ENCODE assay signal across 1 cellular context in the genomic region with DNA sequence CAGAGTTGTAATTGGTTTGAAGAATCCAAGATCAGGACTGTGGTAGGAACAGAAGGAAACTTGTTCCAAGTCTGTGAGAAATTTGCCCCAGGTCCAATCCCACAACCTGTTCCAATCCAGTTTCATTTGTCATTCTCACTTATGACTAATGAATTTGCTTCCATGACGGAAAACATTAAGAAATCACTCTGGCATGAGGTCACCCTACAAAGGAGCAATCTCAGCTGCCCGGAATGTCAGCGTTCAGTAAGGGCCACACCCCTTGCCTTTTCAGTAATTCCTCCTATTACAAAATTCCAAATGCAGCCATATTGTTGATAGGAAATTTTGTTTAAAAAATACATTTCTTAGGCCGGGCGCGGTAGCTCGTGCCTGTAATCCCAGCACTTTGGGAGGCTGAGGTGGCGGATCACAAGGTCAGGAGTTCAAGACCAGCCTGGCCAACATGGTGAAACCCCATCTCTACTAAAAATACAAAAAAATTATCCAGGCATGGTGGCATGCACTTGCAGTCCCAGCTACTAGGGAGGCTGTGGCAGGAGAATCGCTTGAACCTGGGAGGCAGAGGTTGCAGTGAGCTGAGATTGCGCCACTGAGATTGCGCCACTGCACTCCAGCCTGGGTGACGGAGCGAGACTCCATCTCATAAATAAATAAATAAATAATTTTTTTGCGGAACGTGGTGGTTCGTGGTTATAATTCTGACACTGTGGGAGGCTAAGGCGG.
A peak's percentile ranks its signal among the peaks of the same experiment; 100 is the strongest.
TF ChIP-seq lines count a peak whose summit lies in the region.
"Not testable (repeated sequence)": the region's sequence is repeated elsewhere in the genome, so short reads cannot be mapped to it uniquely, and the experiment has no call there.

No MANE protein-coding gene starts in this region.

TF ChIP-seq in K562, 482 proteins besides CTCF, POLR2A, EP300 and RAD21:
- peak; percentile 4 for TF ChIP-seq MEIS2 (IDR thresholded peaks at IDR 0.05; ENCODE audit: partially characterized antibody)
- peak; percentile 35; the same call in 1 of the 2 replicates for TF ChIP-seq CREM (IDR thresholded peaks at IDR 0.05; ENCODE audit: low read depth)
- peak; percentile 53; the same call in 1 of the 2 replicates for TF ChIP-seq CREB1 (IDR thresholded peaks at IDR 0.05)
- TF ChIP-seq CREB1 (CRISPR knock-in tag; IDR thresholded peaks at IDR 0.05), result peak; percentile 65
- peak; percentile 53 to 83 for TF ChIP-seq KDM1A (IDR thresholded peaks at IDR 0.05)
- TF ChIP-seq CEBPB (tag; IDR thresholded peaks at IDR 0.05), result peak; percentile 82
- TF ChIP-seq, protein P1, sequence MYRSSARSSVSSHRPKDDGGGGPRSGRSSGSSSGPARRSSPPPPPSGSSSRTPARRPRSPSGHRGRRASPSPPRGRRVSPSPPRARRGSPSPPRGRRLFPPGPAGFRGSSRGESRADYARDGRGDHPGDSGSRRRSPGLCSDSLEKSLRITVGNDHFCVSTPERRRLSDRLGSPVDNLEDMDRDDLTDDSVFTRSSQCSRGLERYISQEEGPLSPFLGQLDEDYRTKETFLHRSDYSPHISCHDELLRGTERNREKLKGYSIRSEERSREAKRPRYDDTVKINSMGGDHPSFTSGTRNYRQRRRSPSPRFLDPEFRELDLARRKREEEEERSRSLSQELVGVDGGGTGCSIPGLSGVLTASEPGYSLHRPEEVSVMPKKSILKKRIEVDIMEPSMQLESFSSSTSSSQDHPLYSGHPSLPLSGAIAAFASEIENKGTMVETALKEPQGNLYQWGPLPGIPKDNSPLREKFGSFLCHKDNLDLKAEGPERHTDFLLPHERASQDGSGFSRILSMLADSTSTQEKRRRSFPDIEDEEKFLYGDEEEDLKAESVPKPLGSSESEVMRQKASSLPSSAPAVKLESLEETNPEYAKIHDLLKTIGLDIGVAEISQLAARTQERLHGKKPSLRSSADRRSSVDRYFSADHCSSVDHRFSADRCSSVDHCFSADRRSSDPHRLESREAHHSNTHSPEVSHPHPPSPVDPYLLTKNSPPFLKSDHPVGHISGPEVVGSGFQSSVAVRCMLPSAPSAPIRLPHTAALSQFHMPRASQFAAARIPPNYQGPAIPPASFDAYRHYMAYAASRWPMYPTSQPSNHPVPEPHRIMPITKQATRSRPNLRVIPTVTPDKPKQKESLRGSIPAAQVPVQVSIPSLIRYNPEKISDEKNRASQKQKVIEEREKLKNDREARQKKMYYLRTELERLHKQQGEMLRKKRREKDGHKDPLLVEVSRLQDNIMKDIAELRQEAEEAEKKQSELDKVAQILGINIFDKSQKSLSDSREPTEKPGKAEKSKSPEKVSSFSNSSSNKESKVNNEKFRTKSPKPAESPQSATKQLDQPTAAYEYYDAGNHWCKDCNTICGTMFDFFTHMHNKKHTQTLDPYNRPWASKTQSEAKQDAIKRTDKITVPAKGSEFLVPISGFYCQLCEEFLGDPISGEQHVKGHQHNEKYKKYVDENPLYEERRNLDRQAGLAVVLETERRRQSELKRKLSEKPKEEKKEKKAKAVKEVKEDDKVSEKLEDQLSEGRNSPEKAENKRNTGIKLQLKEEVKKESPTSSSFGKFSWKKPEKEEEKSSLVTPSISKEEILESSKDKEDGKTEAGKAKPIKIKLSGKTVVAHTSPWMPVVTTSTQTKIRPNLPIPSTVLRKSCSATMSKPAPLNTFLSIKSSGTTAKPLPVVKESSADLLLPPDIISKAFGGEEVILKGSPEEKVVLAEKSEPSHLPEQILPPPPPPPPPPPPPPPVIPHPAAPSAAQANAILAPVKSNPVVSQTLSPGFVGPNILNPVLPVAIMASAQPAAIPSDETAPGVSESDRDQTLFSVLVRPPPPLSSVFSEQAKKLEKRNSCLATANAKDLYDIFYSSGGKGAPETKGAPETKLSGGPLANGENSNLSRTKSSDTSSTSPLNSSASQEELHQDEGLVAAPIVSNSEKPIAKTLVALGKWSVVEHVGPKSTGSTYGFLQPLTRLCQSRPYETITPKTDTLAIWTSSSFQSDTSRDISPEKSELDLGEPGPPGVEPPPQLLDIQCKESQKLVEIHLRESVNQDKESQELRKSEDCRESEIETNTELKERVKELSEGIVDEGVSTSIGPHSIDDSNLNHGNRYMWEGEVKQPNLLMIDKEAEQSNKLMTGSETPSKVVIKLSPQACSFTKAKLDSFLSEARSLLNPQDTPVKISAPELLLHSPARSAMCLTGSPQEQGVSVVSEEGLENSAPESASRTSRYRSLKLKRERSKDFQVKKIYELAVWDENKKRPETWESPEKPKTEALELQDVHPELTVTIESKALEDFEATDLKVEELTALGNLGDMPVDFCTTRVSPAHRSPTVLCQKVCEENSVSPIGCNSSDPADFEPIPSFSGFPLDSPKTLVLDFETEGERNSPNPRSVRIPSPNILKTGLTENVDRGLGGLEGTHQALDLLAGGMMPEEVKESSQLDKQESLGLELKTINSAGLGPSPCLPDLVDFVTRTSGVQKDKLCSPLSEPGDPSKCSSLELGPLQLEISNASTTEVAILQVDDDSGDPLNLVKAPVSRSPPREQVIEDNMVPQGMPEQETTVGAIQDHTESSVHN (IDR thresholded peaks at IDR 0.05; ENCODE audit: borderline replicate concordance in 1 of 2, low read depth in 1 of 2), result 0 out of 4 replicates have a peak, but pooled peaks of 1 of the 2 experiments have one; percentile 37
- TF ChIP-seq, protein P2, sequence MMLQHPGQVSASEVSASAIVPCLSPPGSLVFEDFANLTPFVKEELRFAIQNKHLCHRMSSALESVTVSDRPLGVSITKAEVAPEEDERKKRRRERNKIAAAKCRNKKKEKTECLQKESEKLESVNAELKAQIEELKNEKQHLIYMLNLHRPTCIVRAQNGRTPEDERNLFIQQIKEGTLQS (IDR thresholded peaks at IDR 0.05), result peak; percentile 88
- TF ChIP-seq, protein P2 (CRISPR knock-in tag; conservative IDR thresholded peaks at IDR 0.05), result not testable (repeated sequence)
- peak; percentile 65 for TF ChIP-seq FOSL1 (tag; conservative IDR thresholded peaks at IDR 0.05)
- not testable (repeated sequence) for TF ChIP-seq CEBPG (CRISPR knock-in tag; IDR thresholded peaks at IDR 0.05); JUN (CRISPR knock-in tag; IDR thresholded peaks at IDR 0.05; ENCODE audit: borderline replicate concordance); TEAD4 (CRISPR knock-in tag; IDR thresholded peaks at IDR 0.05; ENCODE audit: borderline replicate concordance)
- peak in 1 of 2 experiments; percentile 64; a peak in 2 of 4 replicates for TF ChIP-seq CEBPG (tag; conservative IDR thresholded peaks at IDR 0.05 in 1 of 2, IDR thresholded peaks at IDR 0.05 in 1 of 2)
- peak in 1 of 2 experiments; percentile 55; a peak in 1 of 4 replicates for TF ChIP-seq RCOR1 (IDR thresholded peaks at IDR 0.05; ENCODE audit: borderline replicate concordance in 1 of 2, low read depth in 2 of 2, low read length in 2 of 2)
- peak; percentile 78 for TF ChIP-seq JUN (IDR thresholded peaks at IDR 0.05; ENCODE audit: borderline replicate concordance, low read depth, low read length)
- TF ChIP-seq TEAD4 (IDR thresholded peaks at IDR 0.05; ENCODE audit: low read length), result peak; percentile 51
- 0 out of 2 replicates have a peak, but pooled peaks have one; percentile 11 for TF ChIP-seq ARID1B (IDR thresholded peaks at IDR 0.05)
